Comparison of ENCODE assay signal across 11 cellular contexts in the genomic region with DNA sequence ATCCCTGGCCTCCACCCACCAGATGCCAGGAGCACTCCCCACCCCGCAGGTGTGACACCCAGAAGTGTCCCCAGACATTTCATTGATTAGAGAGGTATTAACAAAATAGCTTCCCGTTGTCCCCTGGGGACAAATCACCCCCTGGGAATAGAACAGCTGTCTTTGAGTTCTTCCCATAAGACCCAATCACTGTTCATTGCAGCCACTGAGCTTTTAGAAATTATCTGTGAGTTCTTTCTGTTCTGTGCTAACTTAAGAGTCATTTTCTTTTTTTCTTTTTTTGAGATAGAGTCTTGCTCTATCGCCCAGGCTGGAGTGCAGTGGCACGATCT. TPM values are rescaled to one million over a fixed set of nuclear protein-coding genes. Genes with fewer than 3 reads are reported as not detected.
DNase-seq lines count a peak whose midpoint lies in the region; ATAC-seq and TF ChIP-seq lines count a peak whose summit lies in the region.
"Had no signal": no experiment of that assay in that cellular context is flagged by ENCODE, and none has a peak within 500 bp of the region (broad histone marks: within the 10 kb centered on the region; RNA-seq: fewer than 3 reads in every experiment).

No MANE protein-coding gene starts in this region.

- H3K27ac ChIP-seq in right atrium auricular region (peak overlapping the region; percentile 79 to 80), coronary artery (peak overlapping the region; percentile 89 to 93), neutrophil (peak overlapping the region; percentile 97), vagina (peak overlapping the region; percentile 82)

- no peak overlapping the region for H3K4me3 ChIP-seq in right atrium auricular region
- H3K4me3 ChIP-seq in coronary artery: peak overlapping the region; percentile 42
- H3K4me3 ChIP-seq in neutrophil (ENCODE audit: low read depth in 1 of 2, low read length in 1 of 2): peak overlapping the region; percentile 21 to 69
- H3K4me3 ChIP-seq in vagina: no peak overlapping the region

- peaks cover 21% of the 10 kb centered on the region for H3K36me3 ChIP-seq in right atrium auricular region
- peaks cover 37% of the 10 kb centered on the region for H3K36me3 ChIP-seq in neutrophil
- peaks cover 0 to 14% of the 10 kb centered on the region in 2 donors for H3K36me3 ChIP-seq in vagina

- DNase-seq in right atrium auricular region (ENCODE audit: low spot score) (no peak), left ventricle myocardium superior (no peak), coronary artery (ENCODE audit: low spot score) (no peak), vagina (ENCODE audit: extremely low spot score in 2 of 2) (no peak), hypothalamus (lab: John Stamatoyannopoulos, UW) (no peak)
- DNase-seq: cerebellar nuclear complex, KBM-7, NCI-H2171 had no signal

- H3K27me3 ChIP-seq in right atrium auricular region (no peaks in the 10 kb centered on the region), neutrophil (no peaks in the 10 kb centered on the region), vagina (no peaks in the 10 kb centered on the region)

- no peak for ATAC-seq in left ventricle myocardium superior
- no peak for ATAC-seq in GM18868 (IDR thresholded peaks at IDR 0.05; ENCODE audit: unreplicated experiment)
- ATAC-seq in HG03520 (IDR thresholded peaks at IDR 0.05; ENCODE audit: unreplicated experiment): no peak

- TF ChIP-seq POLR2A in vagina (IDR thresholded peaks at IDR 0.05): no peak

- TF ChIP-seq CTCF in right atrium auricular region (IDR thresholded peaks at IDR 0.05): no peak
- no peak for TF ChIP-seq CTCF in coronary artery (IDR thresholded peaks at IDR 0.05)
- TF ChIP-seq CTCF in neutrophil (IDR thresholded peaks at IDR 0.05): no peak
- TF ChIP-seq CTCF in vagina (IDR thresholded peaks at IDR 0.05): no peak

- intact Hi-C loops in left ventricle myocardium superior (cut with micrococcal nuclease): no loop called here
- intact Hi-C loops in vagina (cut with DNase I): no loop called here

- H3K4me1 ChIP-seq in right atrium auricular region (peaks cover 0 to 52% of the 10 kb centered on the region in 2 donors), neutrophil (ENCODE audit: control insufficient read depth in 1 of 2, insufficient read depth in 1 of 2, low read depth in 1 of 2, low read length in 1 of 2) (peaks cover 71 to 79% of the 10 kb centered on the region in 2 experiments), vagina (peaks cover 64% of the 10 kb centered on the region)

- no peaks in the 10 kb centered on the region for H3K9me3 ChIP-seq in right atrium auricular region
- no peaks in the 10 kb centered on the region for H3K9me3 ChIP-seq in neutrophil
- no peaks in the 10 kb centered on the region for H3K9me3 ChIP-seq in vagina

RNA-seq across cellular contexts. Expression of a gene that starts 32.8 kb away (rescaled TPM):
- total RNA-seq in right atrium auricular region: 10 to 100 TPM; 25.4 to 40.8 TPM
- 38.1 TPM for total RNA-seq in left ventricle myocardium superior
- total RNA-seq in vagina: 100 TPM

RNA-seq across cellular contexts. Expression of a gene that starts 33.2 kb away (rescaled TPM):
- total RNA-seq in right atrium auricular region (1 to 10 TPM; 2.5 to 5.0 TPM), left ventricle myocardium superior (6.1 TPM), vagina (4.7 TPM)

Comparison
In these comparisons a context has a peak if more than half of its experiments do, and no peak if none do; other contexts are left out.
1. H3K4me3 ChIP-seq: peak in coronary artery (single experiment) and neutrophil (2 of 2); none in right atrium auricular region (0 of 2) and vagina (0 of 2).
2. Peak in every context shown above with its lines, with median percentiles within 50 percentile points of each other: H3K27ac ChIP-seq.